13 cellular contexts compared by ENCODE assay signal in the genomic region with DNA sequence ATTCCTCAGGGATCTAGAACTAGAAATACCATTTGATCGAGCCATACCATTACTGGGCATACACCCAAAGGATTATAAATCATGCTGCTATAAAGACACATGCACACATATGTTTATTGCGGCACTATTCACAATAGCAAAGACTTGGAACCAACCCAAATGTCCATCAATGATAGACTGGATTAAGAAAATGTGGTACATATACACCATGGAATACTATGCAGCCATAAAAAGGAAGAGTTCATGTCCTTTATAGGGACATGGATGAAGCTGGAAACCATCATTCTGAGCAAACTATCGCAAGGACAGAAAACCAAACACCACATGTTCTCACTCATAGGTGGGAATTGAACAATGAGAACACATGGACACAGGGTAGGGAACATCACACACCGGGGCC. TPM values are rescaled to one million over a fixed set of nuclear protein-coding genes. Genes with fewer than 3 reads are reported as not detected.
"Had no signal": no experiment of that assay in that cellular context is flagged by ENCODE, and none has a peak within 500 bp of the region (broad histone marks: within the 10 kb centered on the region; RNA-seq: fewer than 3 reads in every experiment).

No MANE protein-coding gene starts in this region.

RNA-seq across cellular contexts. Expression of a gene that starts 3.1 kb away (rescaled TPM):
- total RNA-seq: activated B cell treated with CpG ODN at 0.5 μM for 24 hours; activated CD4-positive, alpha-beta memory T cell treated with anti-CD3 and anti-CD28 coated beads for 36 hours; activated CD4-positive, alpha-beta memory T cell treated with anti-CD3 and anti-CD28 coated beads, Interleukin-2, amount 10 ng/mL, durations not matched to agents 7 days and 5 days; activated CD4-positive, alpha-beta T cell treated with anti-CD3 and anti-CD28 coated beads, Interleukin-2, amount 10 ng/mL, durations not matched to agents 24 days and 14 days; activated CD8-positive, alpha-beta memory T cell treated with anti-CD3 and anti-CD28 coated beads for 36 hours; T-helper 1 cell treated with Interleukin-12 subunit alpha and Interleukin-12 subunit beta and Interleukin-4 antibody, amounts not matched to agents 30 ng/mL and 1 ng/mL, for 36 hours; T-helper 17 cell; T-helper 2 cell treated with Interferon-gamma antibody and Interleukin-4, amounts not matched to agents 100 ng/mL and 5 ng/mL, for 36 hours had no signal

RNA-seq across cellular contexts. Expression of a gene that starts 19.5 kb away (rescaled TPM):
- total RNA-seq: activated B cell treated with CpG ODN at 0.5 μM for 24 hours; activated CD4-positive, alpha-beta memory T cell treated with anti-CD3 and anti-CD28 coated beads for 36 hours; activated CD4-positive, alpha-beta memory T cell treated with anti-CD3 and anti-CD28 coated beads, Interleukin-2, amount 10 ng/mL, durations not matched to agents 7 days and 5 days; activated CD4-positive, alpha-beta T cell treated with anti-CD3 and anti-CD28 coated beads for 36 hours; activated CD4-positive, alpha-beta T cell treated with anti-CD3 and anti-CD28 coated beads, Interleukin-2, amount 10 ng/mL, durations not matched to agents 24 days and 14 days; activated CD4-positive, alpha-beta T cell treated with anti-CD3 and anti-CD28 coated beads, Interleukin-2, amount 10 ng/mL, durations not matched to agents 7 days and 5 days; activated CD8-positive, alpha-beta memory T cell treated with anti-CD3 and anti-CD28 coated beads for 36 hours; activated CD8-positive, alpha-beta memory T cell treated with anti-CD3 and anti-CD28 coated beads, Interleukin-2, amount 10 ng/mL, durations not matched to agents 7 days and 5 days; activated CD8-positive, alpha-beta T cell treated with anti-CD3 and anti-CD28 coated beads for 36 hours; activated CD8-positive, alpha-beta T cell treated with anti-CD3 and anti-CD28 coated beads, Interleukin-2, amount 10 ng/mL, durations not matched to agents 7 days and 5 days; T-helper 1 cell treated with Interleukin-12 subunit alpha and Interleukin-12 subunit beta and Interleukin-4 antibody, amounts not matched to agents 30 ng/mL and 1 ng/mL, for 36 hours; T-helper 2 cell treated with Interferon-gamma antibody and Interleukin-4, amounts not matched to agents 100 ng/mL and 5 ng/mL, for 36 hours had no signal
